ENCODE assay signal across 1 cellular context in the genomic region with DNA sequence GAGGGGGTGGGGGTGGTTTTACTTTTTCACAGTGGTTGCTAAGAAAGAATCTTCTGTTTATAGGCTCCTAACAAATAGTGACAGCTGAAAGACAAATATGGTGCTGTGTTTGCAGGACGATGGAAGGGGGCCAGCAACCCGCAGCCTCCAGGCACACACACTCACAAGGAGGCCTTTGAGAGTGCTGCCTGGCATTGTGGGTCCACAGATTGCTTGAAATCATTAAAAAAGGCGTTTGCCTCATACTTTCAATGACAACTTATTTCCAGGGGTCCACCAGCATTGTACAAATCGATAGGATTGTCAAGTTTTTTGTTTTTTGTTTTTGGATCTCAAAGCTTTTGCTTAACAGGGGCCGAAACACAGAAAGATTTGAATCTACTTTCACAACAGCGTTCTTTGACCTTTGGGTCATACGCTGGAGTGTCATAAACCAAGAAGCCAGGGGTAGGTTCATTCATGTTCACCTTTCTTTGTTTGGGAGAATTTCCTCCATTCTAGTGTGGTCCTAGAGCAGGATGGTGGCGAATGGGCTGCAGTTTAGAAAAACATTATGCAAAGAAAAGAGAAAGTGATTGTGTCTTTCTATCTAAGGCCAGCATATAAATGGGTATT.
TF ChIP-seq lines count a peak whose summit lies in the region.

No MANE protein-coding gene starts in this region.

TF ChIP-seq in HepG2, 621 proteins besides CTCF, POLR2A, EP300 and RAD21 (continued from another document and continues in another):
- TF ChIP-seq, protein P1, sequence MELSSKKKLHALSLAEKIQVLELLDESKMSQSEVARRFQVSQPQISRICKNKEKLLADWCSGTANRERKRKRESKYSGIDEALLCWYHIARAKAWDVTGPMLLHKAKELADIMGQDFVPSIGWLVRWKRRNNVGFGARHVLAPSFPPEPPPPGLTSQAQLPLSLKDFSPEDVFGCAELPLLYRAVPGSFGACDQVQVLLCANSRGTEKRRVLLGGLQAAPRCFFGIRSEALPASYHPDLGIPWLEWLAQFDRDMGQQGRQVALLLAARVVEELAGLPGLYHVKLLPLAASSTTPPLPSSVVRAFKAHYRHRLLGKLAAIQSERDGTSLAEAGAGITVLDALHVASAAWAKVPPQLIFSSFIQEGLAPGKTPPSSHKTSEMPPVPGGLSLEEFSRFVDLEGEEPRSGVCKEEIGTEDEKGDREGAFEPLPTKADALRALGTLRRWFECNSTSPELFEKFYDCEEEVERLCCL (CRISPR knock-in tag; IDR thresholded peaks at IDR 0.05; ENCODE audit: borderline replicate concordance) = no peak
- TF ChIP-seq TARDBP (CRISPR knock-in tag; IDR thresholded peaks at IDR 0.05) (no peak), PHF5A (CRISPR knock-in tag; IDR thresholded peaks at IDR 0.05; ENCODE audit: low read depth, unreplicated experiment) (peak; percentile 52), RARA (CRISPR knock-in tag; IDR thresholded peaks at IDR 0.05) (peak; percentile 21; the same call in 1 of the 2 replicates), PAX8 (CRISPR knock-in tag; IDR thresholded peaks at IDR 0.05; ENCODE audit: borderline replicate concordance) (no peak), YY1 (IDR thresholded peaks at IDR 0.05; ENCODE audit: insufficient read depth, insufficient replicate concordance, low read depth, low read length) (no peak), RCOR2 (CRISPR knock-in tag; IDR thresholded peaks at IDR 0.05) (no peak), MYNN (CRISPR knock-in tag; IDR thresholded peaks at IDR 0.05; ENCODE audit: low read depth) (no peak), ATAD3A (CRISPR knock-in tag; IDR thresholded peaks at IDR 0.05) (no peak), ZMYM4 (CRISPR knock-in tag; IDR thresholded peaks at IDR 0.05) (peak; percentile 44; the same call in 1 of the 2 replicates), ZNF746 (CRISPR knock-in tag; IDR thresholded peaks at IDR 0.05) (no peak), GTF3A (CRISPR knock-in tag; conservative IDR thresholded peaks at IDR 0.05) (no peak), PHF20 (CRISPR knock-in tag; IDR thresholded peaks at IDR 0.05) (no peak), ZNF589 (CRISPR knock-in tag; conservative IDR thresholded peaks at IDR 0.05) (no peak), ZNF510 (CRISPR knock-in tag; IDR thresholded peaks at IDR 0.05; ENCODE audit: low read depth) (no peak), PRMT3 (CRISPR knock-in tag; IDR thresholded peaks at IDR 0.05; ENCODE audit: borderline replicate concordance, low read depth) (no peak), ZNF20 (CRISPR knock-in tag; IDR thresholded peaks at IDR 0.05) (no peak), ISL2 (CRISPR knock-in tag; IDR thresholded peaks at IDR 0.05) (0 out of 2 replicates have a peak, but pooled peaks have one; percentile 47), NFYB (CRISPR knock-in tag; IDR thresholded peaks at IDR 0.05) (no peak), SIX1 (CRISPR knock-in tag; IDR thresholded peaks at IDR 0.05; ENCODE audit: borderline replicate concordance) (no peak), ZNF446 (CRISPR knock-in tag; IDR thresholded peaks at IDR 0.05) (no peak), RNF2 (conservative IDR thresholded peaks at IDR 0.05; ENCODE audit: low read depth) (no peak), U2AF2 (IDR thresholded peaks at IDR 0.05; ENCODE audit: low read depth, low read length) (no peak), TAF1 (CRISPR knock-in tag; IDR thresholded peaks at IDR 0.05) (0 out of 2 replicates have a peak, but pooled peaks have one; percentile 40), ZNF672 (CRISPR knock-in tag; IDR thresholded peaks at IDR 0.05) (no peak), BCL6 (CRISPR knock-in tag; IDR thresholded peaks at IDR 0.05) (peak; percentile 12; the same call in 1 of the 2 replicates), SMAD9 (CRISPR knock-in tag; IDR thresholded peaks at IDR 0.05) (no peak), ATF7-NPFF (CRISPR knock-in tag; IDR thresholded peaks at IDR 0.05; ENCODE audit: low read depth) (no peak), ZNF225 (CRISPR knock-in tag; IDR thresholded peaks at IDR 0.05) (no peak), AHR (CRISPR knock-in tag; IDR thresholded peaks at IDR 0.05) (no peak), ATRX (CRISPR knock-in tag; IDR thresholded peaks at IDR 0.05; ENCODE audit: borderline replicate concordance) (no peak), MED1 (CRISPR knock-in tag; IDR thresholded peaks at IDR 0.05) (peak; percentile 16; the same call in 1 of the 2 replicates), DMAP1 (CRISPR knock-in tag; IDR thresholded peaks at IDR 0.05) (no peak; the same call in 1 of the 2 replicates), REPIN1 (CRISPR knock-in tag; IDR thresholded peaks at IDR 0.05; ENCODE audit: borderline replicate concordance, low read depth) (no peak), MAFK (conservative IDR thresholded peaks at IDR 0.05 in 1 of 2, IDR thresholded peaks at IDR 0.05 in 1 of 2; ENCODE audit: low read length in 2 of 2) (no peak)
- TF ChIP-seq, protein P2, sequence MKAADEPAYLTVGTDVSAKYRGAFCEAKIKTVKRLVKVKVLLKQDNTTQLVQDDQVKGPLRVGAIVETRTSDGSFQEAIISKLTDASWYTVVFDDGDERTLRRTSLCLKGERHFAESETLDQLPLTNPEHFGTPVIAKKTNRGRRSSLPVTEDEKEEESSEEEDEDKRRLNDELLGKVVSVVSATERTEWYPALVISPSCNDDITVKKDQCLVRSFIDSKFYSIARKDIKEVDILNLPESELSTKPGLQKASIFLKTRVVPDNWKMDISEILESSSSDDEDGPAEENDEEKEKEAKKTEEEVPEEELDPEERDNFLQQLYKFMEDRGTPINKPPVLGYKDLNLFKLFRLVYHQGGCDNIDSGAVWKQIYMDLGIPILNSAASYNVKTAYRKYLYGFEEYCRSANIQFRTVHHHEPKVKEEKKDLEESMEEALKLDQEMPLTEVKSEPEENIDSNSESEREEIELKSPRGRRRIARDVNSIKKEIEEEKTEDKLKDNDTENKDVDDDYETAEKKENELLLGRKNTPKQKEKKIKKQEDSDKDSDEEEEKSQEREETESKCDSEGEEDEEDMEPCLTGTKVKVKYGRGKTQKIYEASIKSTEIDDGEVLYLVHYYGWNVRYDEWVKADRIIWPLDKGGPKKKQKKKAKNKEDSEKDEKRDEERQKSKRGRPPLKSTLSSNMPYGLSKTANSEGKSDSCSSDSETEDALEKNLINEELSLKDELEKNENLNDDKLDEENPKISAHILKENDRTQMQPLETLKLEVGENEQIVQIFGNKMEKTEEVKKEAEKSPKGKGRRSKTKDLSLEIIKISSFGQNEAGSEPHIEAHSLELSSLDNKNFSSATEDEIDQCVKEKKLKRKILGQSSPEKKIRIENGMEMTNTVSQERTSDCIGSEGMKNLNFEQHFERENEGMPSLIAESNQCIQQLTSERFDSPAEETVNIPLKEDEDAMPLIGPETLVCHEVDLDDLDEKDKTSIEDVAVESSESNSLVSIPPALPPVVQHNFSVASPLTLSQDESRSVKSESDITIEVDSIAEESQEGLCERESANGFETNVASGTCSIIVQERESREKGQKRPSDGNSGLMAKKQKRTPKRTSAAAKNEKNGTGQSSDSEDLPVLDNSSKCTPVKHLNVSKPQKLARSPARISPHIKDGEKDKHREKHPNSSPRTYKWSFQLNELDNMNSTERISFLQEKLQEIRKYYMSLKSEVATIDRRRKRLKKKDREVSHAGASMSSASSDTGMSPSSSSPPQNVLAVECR (CRISPR knock-in tag; IDR thresholded peaks at IDR 0.05; ENCODE audit: borderline replicate concordance) = no peak
- TF ChIP-seq, protein P3, sequence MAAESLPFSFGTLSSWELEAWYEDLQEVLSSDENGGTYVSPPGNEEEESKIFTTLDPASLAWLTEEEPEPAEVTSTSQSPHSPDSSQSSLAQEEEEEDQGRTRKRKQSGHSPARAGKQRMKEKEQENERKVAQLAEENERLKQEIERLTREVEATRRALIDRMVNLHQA (CRISPR knock-in tag; IDR thresholded peaks at IDR 0.05) = no peak
- TF ChIP-seq, protein P4, sequence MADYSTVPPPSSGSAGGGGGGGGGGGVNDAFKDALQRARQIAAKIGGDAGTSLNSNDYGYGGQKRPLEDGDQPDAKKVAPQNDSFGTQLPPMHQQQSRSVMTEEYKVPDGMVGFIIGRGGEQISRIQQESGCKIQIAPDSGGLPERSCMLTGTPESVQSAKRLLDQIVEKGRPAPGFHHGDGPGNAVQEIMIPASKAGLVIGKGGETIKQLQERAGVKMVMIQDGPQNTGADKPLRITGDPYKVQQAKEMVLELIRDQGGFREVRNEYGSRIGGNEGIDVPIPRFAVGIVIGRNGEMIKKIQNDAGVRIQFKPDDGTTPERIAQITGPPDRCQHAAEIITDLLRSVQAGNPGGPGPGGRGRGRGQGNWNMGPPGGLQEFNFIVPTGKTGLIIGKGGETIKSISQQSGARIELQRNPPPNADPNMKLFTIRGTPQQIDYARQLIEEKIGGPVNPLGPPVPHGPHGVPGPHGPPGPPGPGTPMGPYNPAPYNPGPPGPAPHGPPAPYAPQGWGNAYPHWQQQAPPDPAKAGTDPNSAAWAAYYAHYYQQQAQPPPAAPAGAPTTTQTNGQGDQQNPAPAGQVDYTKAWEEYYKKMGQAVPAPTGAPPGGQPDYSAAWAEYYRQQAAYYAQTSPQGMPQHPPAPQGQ (CRISPR knock-in tag; IDR thresholded peaks at IDR 0.05; ENCODE audit: borderline replicate concordance) = no peak
- TF ChIP-seq, protein P5, sequence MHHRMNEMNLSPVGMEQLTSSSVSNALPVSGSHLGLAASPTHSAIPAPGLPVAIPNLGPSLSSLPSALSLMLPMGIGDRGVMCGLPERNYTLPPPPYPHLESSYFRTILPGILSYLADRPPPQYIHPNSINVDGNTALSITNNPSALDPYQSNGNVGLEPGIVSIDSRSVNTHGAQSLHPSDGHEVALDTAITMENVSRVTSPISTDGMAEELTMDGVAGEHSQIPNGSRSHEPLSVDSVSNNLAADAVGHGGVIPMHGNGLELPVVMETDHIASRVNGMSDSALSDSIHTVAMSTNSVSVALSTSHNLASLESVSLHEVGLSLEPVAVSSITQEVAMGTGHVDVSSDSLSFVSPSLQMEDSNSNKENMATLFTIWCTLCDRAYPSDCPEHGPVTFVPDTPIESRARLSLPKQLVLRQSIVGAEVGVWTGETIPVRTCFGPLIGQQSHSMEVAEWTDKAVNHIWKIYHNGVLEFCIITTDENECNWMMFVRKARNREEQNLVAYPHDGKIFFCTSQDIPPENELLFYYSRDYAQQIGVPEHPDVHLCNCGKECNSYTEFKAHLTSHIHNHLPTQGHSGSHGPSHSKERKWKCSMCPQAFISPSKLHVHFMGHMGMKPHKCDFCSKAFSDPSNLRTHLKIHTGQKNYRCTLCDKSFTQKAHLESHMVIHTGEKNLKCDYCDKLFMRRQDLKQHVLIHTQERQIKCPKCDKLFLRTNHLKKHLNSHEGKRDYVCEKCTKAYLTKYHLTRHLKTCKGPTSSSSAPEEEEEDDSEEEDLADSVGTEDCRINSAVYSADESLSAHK (CRISPR knock-in tag; IDR thresholded peaks at IDR 0.05; ENCODE audit: borderline replicate concordance) = no peak
- TF ChIP-seq, protein P6, sequence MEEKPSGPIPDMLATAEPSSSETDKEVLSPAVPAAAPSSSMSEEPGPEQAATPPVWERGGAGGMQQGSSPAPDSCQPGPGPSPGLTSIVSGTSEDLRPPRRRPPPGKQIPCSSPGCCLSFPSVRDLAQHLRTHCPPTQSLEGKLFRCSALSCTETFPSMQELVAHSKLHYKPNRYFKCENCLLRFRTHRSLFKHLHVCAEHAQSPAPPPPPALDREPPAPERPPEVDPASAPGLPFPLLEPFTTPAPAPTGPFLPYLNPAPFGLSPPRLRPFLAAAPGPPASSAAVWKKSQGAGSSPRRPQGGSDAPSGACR (CRISPR knock-in tag; IDR thresholded peaks at IDR 0.05) = 0 out of 2 replicates have a peak, but pooled peaks have one; percentile 54
- TF ChIP-seq, protein P7, sequence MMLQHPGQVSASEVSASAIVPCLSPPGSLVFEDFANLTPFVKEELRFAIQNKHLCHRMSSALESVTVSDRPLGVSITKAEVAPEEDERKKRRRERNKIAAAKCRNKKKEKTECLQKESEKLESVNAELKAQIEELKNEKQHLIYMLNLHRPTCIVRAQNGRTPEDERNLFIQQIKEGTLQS (CRISPR knock-in tag; IDR thresholded peaks at IDR 0.05) = no peak
- TF ChIP-seq, protein P8, sequence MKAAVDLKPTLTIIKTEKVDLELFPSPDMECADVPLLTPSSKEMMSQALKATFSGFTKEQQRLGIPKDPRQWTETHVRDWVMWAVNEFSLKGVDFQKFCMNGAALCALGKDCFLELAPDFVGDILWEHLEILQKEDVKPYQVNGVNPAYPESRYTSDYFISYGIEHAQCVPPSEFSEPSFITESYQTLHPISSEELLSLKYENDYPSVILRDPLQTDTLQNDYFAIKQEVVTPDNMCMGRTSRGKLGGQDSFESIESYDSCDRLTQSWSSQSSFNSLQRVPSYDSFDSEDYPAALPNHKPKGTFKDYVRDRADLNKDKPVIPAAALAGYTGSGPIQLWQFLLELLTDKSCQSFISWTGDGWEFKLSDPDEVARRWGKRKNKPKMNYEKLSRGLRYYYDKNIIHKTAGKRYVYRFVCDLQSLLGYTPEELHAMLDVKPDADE (CRISPR knock-in tag; IDR thresholded peaks at IDR 0.05) = no peak
- TF ChIP-seq, protein P9, sequence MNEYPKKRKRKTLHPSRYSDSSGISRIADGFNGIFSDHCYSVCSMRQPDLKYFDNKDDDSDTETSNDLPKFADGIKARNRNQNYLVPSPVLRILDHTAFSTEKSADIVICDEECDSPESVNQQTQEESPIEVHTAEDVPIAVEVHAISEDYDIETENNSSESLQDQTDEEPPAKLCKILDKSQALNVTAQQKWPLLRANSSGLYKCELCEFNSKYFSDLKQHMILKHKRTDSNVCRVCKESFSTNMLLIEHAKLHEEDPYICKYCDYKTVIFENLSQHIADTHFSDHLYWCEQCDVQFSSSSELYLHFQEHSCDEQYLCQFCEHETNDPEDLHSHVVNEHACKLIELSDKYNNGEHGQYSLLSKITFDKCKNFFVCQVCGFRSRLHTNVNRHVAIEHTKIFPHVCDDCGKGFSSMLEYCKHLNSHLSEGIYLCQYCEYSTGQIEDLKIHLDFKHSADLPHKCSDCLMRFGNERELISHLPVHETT (CRISPR knock-in tag; conservative IDR thresholded peaks at IDR 0.05) = no peak
- TF ChIP-seq, protein P10, sequence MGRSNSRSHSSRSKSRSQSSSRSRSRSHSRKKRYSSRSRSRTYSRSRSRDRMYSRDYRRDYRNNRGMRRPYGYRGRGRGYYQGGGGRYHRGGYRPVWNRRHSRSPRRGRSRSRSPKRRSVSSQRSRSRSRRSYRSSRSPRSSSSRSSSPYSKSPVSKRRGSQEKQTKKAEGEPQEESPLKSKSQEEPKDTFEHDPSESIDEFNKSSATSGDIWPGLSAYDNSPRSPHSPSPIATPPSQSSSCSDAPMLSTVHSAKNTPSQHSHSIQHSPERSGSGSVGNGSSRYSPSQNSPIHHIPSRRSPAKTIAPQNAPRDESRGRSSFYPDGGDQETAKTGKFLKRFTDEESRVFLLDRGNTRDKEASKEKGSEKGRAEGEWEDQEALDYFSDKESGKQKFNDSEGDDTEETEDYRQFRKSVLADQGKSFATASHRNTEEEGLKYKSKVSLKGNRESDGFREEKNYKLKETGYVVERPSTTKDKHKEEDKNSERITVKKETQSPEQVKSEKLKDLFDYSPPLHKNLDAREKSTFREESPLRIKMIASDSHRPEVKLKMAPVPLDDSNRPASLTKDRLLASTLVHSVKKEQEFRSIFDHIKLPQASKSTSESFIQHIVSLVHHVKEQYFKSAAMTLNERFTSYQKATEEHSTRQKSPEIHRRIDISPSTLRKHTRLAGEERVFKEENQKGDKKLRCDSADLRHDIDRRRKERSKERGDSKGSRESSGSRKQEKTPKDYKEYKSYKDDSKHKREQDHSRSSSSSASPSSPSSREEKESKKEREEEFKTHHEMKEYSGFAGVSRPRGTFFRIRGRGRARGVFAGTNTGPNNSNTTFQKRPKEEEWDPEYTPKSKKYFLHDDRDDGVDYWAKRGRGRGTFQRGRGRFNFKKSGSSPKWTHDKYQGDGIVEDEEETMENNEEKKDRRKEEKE (IDR thresholded peaks at IDR 0.05) = no peak
